ENCODE assay signal across 10 cellular contexts in the genomic region with DNA sequence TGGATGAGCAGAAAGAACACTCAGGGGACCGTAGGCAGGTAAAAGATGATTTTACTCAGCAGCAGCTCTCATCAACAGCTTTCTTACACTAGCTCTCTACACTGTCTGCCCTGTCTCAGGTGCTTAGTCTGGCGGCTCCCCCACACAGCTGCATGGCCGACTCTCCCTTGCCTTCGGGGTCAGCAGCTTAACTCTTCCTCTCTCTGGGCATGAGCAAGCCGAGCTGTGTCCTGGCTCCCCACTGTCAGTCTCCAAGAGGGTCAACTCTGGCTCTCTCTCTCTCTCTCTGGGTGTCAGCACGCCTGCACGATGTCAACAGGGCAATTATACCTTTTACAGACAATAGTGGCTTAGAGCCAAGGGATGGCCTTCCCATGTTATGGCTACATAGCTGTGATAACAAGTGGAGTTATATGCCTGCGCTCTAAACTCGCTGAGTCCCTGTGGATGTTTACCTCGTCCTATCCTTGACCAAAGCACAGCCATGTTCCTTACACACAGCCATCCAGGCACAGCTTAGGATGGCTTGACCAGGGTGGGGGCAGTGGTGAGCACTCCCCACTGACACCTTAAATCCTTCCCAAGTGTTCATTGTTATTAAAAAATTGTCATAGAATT. TPM values are rescaled to one million over a fixed set of nuclear protein-coding genes. Genes with fewer than 3 reads are reported as not detected.
DNase-seq lines count a peak whose midpoint lies in the region; ATAC-seq and TF ChIP-seq lines count a peak whose summit lies in the region.
"Had no signal": no experiment of that assay in that cellular context is flagged by ENCODE, and none has a peak within 500 bp of the region (broad histone marks: within the 10 kb centered on the region; RNA-seq: fewer than 3 reads in every experiment).

No MANE protein-coding gene starts in this region.

- TF ChIP-seq CTCF in lower lobe of right lung (IDR thresholded peaks at IDR 0.05) (no peak), transverse colon (IDR thresholded peaks at IDR 0.05) (no peak)

- intact Hi-C loops in activated CD4-positive, alpha-beta memory T cell treated with anti-CD3 and anti-CD28 coated beads for 36 hours (cut with micrococcal nuclease): loop anchor here (5.0 to 10.0 kb wide), 4 partner anchors 707 to 1633 kb away; partner anchors contain the start of genes CTBS, GNG5, HS2ST1 and SELENOF
- intact Hi-C loops in lower lobe of right lung (cut with DNase I): no loop called here
- intact Hi-C loops in transverse colon (cut with DNase I; ENCODE audit: low total_unique reads): no loop called here

- 73 to 77% methylated on average over 3 to 10 of the region's 10 CpGs for WGBS in transverse colon (ENCODE audit: low coverage in 1 of 2), 2 donors

- peaks cover 34% of the 10 kb centered on the region for H3K4me1 ChIP-seq in lower lobe of right lung
- peaks cover 6 to 42% (median 27%) of the 10 kb centered on the region in 4 donors for H3K4me1 ChIP-seq in transverse colon

- no peaks in the 10 kb centered on the region for H3K9me3 ChIP-seq in lower lobe of right lung
- H3K9me3 ChIP-seq in transverse colon: no peaks in the 10 kb centered on the region

- peaks cover 7% of the 10 kb centered on the region for H3K27me3 Mint-ChIP-seq in activated CD4-positive, alpha-beta memory T cell treated with anti-CD3 and anti-CD28 coated beads for 36 hours
- peaks cover 40% of the 10 kb centered on the region for H3K27me3 Mint-ChIP-seq in activated CD4-positive, alpha-beta memory T cell treated with anti-CD3 and anti-CD28 coated beads, Interleukin-2, amount 10 ng/mL, durations not matched to agents 7 days and 5 days

- H3K27me3 ChIP-seq in lower lobe of right lung (ENCODE audit: low read depth) (no peaks in the 10 kb centered on the region), transverse colon (no peaks in the 10 kb centered on the region)

- POLR2A ChIA-PET in activated CD4-positive, alpha-beta memory T cell treated with anti-CD3 and anti-CD28 coated beads for 36 hours (lab: Charles Lee): no interaction called here
- POLR2A ChIA-PET in activated CD4-positive, alpha-beta memory T cell treated with anti-CD3 and anti-CD28 coated beads, Interleukin-2, amount 10 ng/mL, durations not matched to agents 7 days and 5 days (lab: Charles Lee): no interaction called here

- no peak for DNase-seq in activated CD4-positive, alpha-beta memory T cell treated with anti-CD3 and anti-CD28 coated beads for 36 hours
- no peak for DNase-seq in activated CD4-positive, alpha-beta memory T cell treated with anti-CD3 and anti-CD28 coated beads, Interleukin-2, amount 10 ng/mL, durations not matched to agents 7 days and 5 days
- no peak for DNase-seq in lower lobe of right lung
- DNase-seq in transverse colon: no peak
- DNase-seq in iPS-NIHi7 (ENCODE audit: extremely low spot score): no peak
- DNase-seq in germinal center (ENCODE audit: low spot score): no peak
- DNase-seq: activated naive CD8-positive, alpha-beta T cell treated with anti-CD3 and anti-CD28 coated beads, Interleukin-2, amount 10 ng/mL, durations not matched to agents 7 days and 5 days had no signal

- no peaks in the 10 kb centered on the region for H3K36me3 ChIP-seq in lower lobe of right lung
- H3K36me3 ChIP-seq in transverse colon: no peaks in the 10 kb centered on the region

- peaks cover 29% of the 10 kb centered on the region for H3K4me1 Mint-ChIP-seq in activated CD4-positive, alpha-beta memory T cell treated with anti-CD3 and anti-CD28 coated beads for 36 hours (ENCODE audit: low read depth)
- H3K4me1 Mint-ChIP-seq in activated CD4-positive, alpha-beta memory T cell treated with anti-CD3 and anti-CD28 coated beads, Interleukin-2, amount 10 ng/mL, durations not matched to agents 7 days and 5 days: peaks cover 34% of the 10 kb centered on the region

- H3K4me3 ChIP-seq in lower lobe of right lung (no peak overlapping the region), transverse colon (peak overlapping the region in 1 of 4 donors; percentile 6)

- H3K27ac ChIP-seq in angular gyrus (ENCODE audit: low read depth, low read length) (peak overlapping the region; percentile 74), lower lobe of right lung (peak overlapping the region; percentile 61), transverse colon (peak overlapping the region; percentile 68 to 100 (median 89))
- H3K27ac ChIP-seq: VCaP had no signal

- H3K4me3 Mint-ChIP-seq in activated CD4-positive, alpha-beta memory T cell treated with anti-CD3 and anti-CD28 coated beads for 36 hours: no peak overlapping the region
- no peak overlapping the region for H3K4me3 Mint-ChIP-seq in activated CD4-positive, alpha-beta memory T cell treated with anti-CD3 and anti-CD28 coated beads, Interleukin-2, amount 10 ng/mL, durations not matched to agents 7 days and 5 days
- H3K4me3 Mint-ChIP-seq: activated naive CD8-positive, alpha-beta T cell treated with anti-CD3 and anti-CD28 coated beads, Interleukin-2, amount 10 ng/mL, durations not matched to agents 7 days and 5 days had no signal

- H3K9me3 Mint-ChIP-seq in activated CD4-positive, alpha-beta memory T cell treated with anti-CD3 and anti-CD28 coated beads for 36 hours: no peaks in the 10 kb centered on the region
- H3K9me3 Mint-ChIP-seq in activated CD4-positive, alpha-beta memory T cell treated with anti-CD3 and anti-CD28 coated beads, Interleukin-2, amount 10 ng/mL, durations not matched to agents 7 days and 5 days: no peaks in the 10 kb centered on the region
- H3K9me3 Mint-ChIP-seq: activated naive CD8-positive, alpha-beta T cell treated with anti-CD3 and anti-CD28 coated beads, Interleukin-2, amount 10 ng/mL, durations not matched to agents 7 days and 5 days had no signal

- H3K27ac Mint-ChIP-seq in activated CD4-positive, alpha-beta memory T cell treated with anti-CD3 and anti-CD28 coated beads for 36 hours: peak overlapping the region; percentile 14
- no peak overlapping the region for H3K27ac Mint-ChIP-seq in activated CD4-positive, alpha-beta memory T cell treated with anti-CD3 and anti-CD28 coated beads, Interleukin-2, amount 10 ng/mL, durations not matched to agents 7 days and 5 days
- H3K27ac Mint-ChIP-seq: activated naive CD8-positive, alpha-beta T cell treated with anti-CD3 and anti-CD28 coated beads, Interleukin-2, amount 10 ng/mL, durations not matched to agents 7 days and 5 days had no signal

- ATAC-seq in lower lobe of right lung (no peak), GM21576 (IDR thresholded peaks at IDR 0.05; ENCODE audit: unreplicated experiment) (no peak)

- CTCF ChIA-PET in activated CD4-positive, alpha-beta memory T cell treated with anti-CD3 and anti-CD28 coated beads for 36 hours (lab: Charles Lee): no interaction called here
- CTCF ChIA-PET in activated CD4-positive, alpha-beta memory T cell treated with anti-CD3 and anti-CD28 coated beads, Interleukin-2, amount 10 ng/mL, durations not matched to agents 7 days and 5 days (lab: Charles Lee): interaction anchor here (12.6 kb wide), 1 partner anchor 20 kb away, joined by 202 read pairs; the partner anchor contains the start of gene C1orf52

- TF ChIP-seq EP300 in transverse colon (IDR thresholded peaks at IDR 0.05; ENCODE audit: low read depth): no peak

- in situ Hi-C loops in transverse colon (cut with MboI; ENCODE audit: low pct_ligation_motif_present in 1 of 4, low pct_unique_long_range_greater_than_20kb in 1 of 4, low sequenced_read_pairs in 3 of 4): no loop called here

- no peak for TF ChIP-seq POLR2A in transverse colon (IDR thresholded peaks at IDR 0.05)

- H3K36me3 Mint-ChIP-seq in activated CD4-positive, alpha-beta memory T cell treated with anti-CD3 and anti-CD28 coated beads for 36 hours: peaks cover 2% of the 10 kb centered on the region
- peaks cover 6% of the 10 kb centered on the region for H3K36me3 Mint-ChIP-seq in activated CD4-positive, alpha-beta memory T cell treated with anti-CD3 and anti-CD28 coated beads, Interleukin-2, amount 10 ng/mL, durations not matched to agents 7 days and 5 days (ENCODE audit: low read depth)

RNA-seq across cellular contexts. Expression of gene BCL10, which starts 3.1 kb away (rescaled TPM):
- 10 to 100 TPM; 31.1 to 31.5 TPM for total RNA-seq in activated CD4-positive, alpha-beta memory T cell treated with anti-CD3 and anti-CD28 coated beads for 36 hours
- 10 to 100 TPM; 24.3 to 30.1 TPM for total RNA-seq in activated CD4-positive, alpha-beta memory T cell treated with anti-CD3 and anti-CD28 coated beads, Interleukin-2, amount 10 ng/mL, durations not matched to agents 7 days and 5 days
- total RNA-seq in lower lobe of right lung: 27.4 TPM
- 10 to 100 TPM; 34.2 to 65.5 (median 56.5) TPM for total RNA-seq in transverse colon

RNA-seq across cellular contexts. Expression of gene C1orf52, which starts 20.1 kb away (rescaled TPM):
- total RNA-seq in activated CD4-positive, alpha-beta memory T cell treated with anti-CD3 and anti-CD28 coated beads for 36 hours: 10 to 100 TPM; 19.4 to 21.8 TPM
- 10 to 100 TPM; 21.4 to 22.6 TPM for total RNA-seq in activated CD4-positive, alpha-beta memory T cell treated with anti-CD3 and anti-CD28 coated beads, Interleukin-2, amount 10 ng/mL, durations not matched to agents 7 days and 5 days
- total RNA-seq in lower lobe of right lung (23.4 TPM), transverse colon (10 to 100 TPM in 3 of 4 donors, 1 to 10 TPM in 1; 7.4 to 42.6 (median 14.9) TPM)
